ENCODE assay signal across 18 cellular contexts in genomic region chr3:12578742-12579141, GRCh38. TPM values are rescaled to one million over a fixed set of nuclear protein-coding genes. Genes with fewer than 3 reads are reported as not detected.
A peak's percentile ranks its signal among the peaks of the same experiment; 100 is the strongest.
DNase-seq lines count a peak whose midpoint lies in the region; ATAC-seq and TF ChIP-seq lines count a peak whose summit lies in the region.
"Had no signal": no experiment of that assay in that cellular context is flagged by ENCODE, and none has a peak within 500 bp of the region (broad histone marks: within the 10 kb centered on the region; RNA-seq: fewer than 3 reads in every experiment).

No MANE protein-coding gene starts in this region.

- TF ChIP-seq CTCF in A673 (conservative IDR thresholded peaks at IDR 0.05; ENCODE audit: low read depth, low read length): peak; percentile 36
- TF ChIP-seq CTCF in DND-41 (IDR thresholded peaks at IDR 0.05; ENCODE audit: borderline replicate concordance, extremely low read depth, low read length, poor library complexity, severe bottlenecking): peak; percentile 18
- TF ChIP-seq CTCF in RWPE2 (IDR thresholded peaks at IDR 0.05; ENCODE audit: poor library complexity, severe bottlenecking): peak; percentile 16
- TF ChIP-seq CTCF in fibroblast of pulmonary artery (IDR thresholded peaks at IDR 0.05; ENCODE audit: low read length, missing control alignments): peak; percentile 25

- H3K36me3 ChIP-seq in A673 (ENCODE audit: insufficient read depth, low read length, poor library complexity, severe bottlenecking) (peaks cover 69% of the 10 kb centered on the region), DND-41 (ENCODE audit: insufficient read depth, low read length) (peaks cover 97% of the 10 kb centered on the region), RWPE2 (ENCODE audit: low read depth) (peaks cover 79% of the 10 kb centered on the region)
- H3K36me3 ChIP-seq: ovary had no signal

- H3K27ac ChIP-seq in A673 (ENCODE audit: low read depth, low read length, poor library complexity, severe bottlenecking) (no peak overlapping the region), DND-41 (ENCODE audit: low read length) (no peak overlapping the region), RWPE2 (ENCODE audit: poor library complexity, severe bottlenecking) (no peak overlapping the region)
- H3K27ac ChIP-seq: ovary, SJCRH30 had no signal

- H3K4me2 ChIP-seq in DND-41 (ENCODE audit: insufficient read depth, low read length): no peak overlapping the region

- no peaks in the 10 kb centered on the region for H3K79me2 ChIP-seq in DND-41 (ENCODE audit: insufficient read depth, low read length)

- H3K27me3 ChIP-seq in A673 (replicated peaks; ENCODE audit: insufficient read depth, low read depth, low read length, poor library complexity): no peaks in the 10 kb centered on the region
- no peaks in the 10 kb centered on the region for H3K27me3 ChIP-seq in DND-41 (ENCODE audit: insufficient read depth, low read length, poor library complexity)
- no peaks in the 10 kb centered on the region for H3K27me3 ChIP-seq in RWPE2 (ENCODE audit: insufficient read depth, poor library complexity, severe bottlenecking)
- H3K27me3 ChIP-seq: ovary, SJCRH30 had no signal

- DNase-seq in A673 (ENCODE audit: low spot score): no peak
- no peak for DNase-seq in DND-41
- no peak for DNase-seq in RWPE2 (ENCODE audit: low spot score)
- no peak for DNase-seq in fibroblast of pulmonary artery (ENCODE audit: low read depth)
- no peak for DNase-seq in HK-2 (ENCODE audit: unreplicated experiment)
- DNase-seq in NCI-H748 (lab: John Stamatoyannopoulos, UW; ENCODE audit: unreplicated experiment): no peak
- DNase-seq: activated gamma-delta T cell treated with Interleukin-2 at 50 U/mL for 16 hours; effector memory CD8-positive, alpha-beta T cell; islet precursor cell; midbrain; NCI-H1092 treated with DMSO at 0.1 percent for 48 hours; NCI-H2171 treated with DMSO at 0.1 percent for 48 hours; ovary; SJCRH30 had no signal

- ATAC-seq in DND-41 (ENCODE audit: insufficient read depth, low read depth) (no peak), RWPE2 (ENCODE audit: low read depth) (no peak), GM19035 (IDR thresholded peaks at IDR 0.05; ENCODE audit: unreplicated experiment) (no peak), HG02588 (IDR thresholded peaks at IDR 0.05; ENCODE audit: unreplicated experiment) (no peak)
- ATAC-seq: effector memory CD8-positive, alpha-beta T cell had no signal

- no peak overlapping the region for H3K4me3 ChIP-seq in A673 (ENCODE audit: low read depth, low read length, poor library complexity, severe bottlenecking)
- H3K4me3 ChIP-seq in DND-41 (ENCODE audit: low read depth in 1 of 2, low read length in 2 of 2): no peak overlapping the region
- H3K4me3 ChIP-seq in RWPE2 (ENCODE audit: severe bottlenecking): no peak overlapping the region
- H3K4me3 ChIP-seq in fibroblast of pulmonary artery (replicated peaks; ENCODE audit: low read depth, low read length): no peak overlapping the region
- H3K4me3 ChIP-seq: ovary, SJCRH30 had no signal

- H4K20me1 ChIP-seq in DND-41 (ENCODE audit: insufficient read depth, low read length): 0 out of 2 replicates have a peak, but pooled peaks cover 7% of the 10 kb centered on the region

- CTCF ChIA-PET in A673 (lab: Charles Lee): interaction anchor here (0.5 to 1.1 kb wide), 5 partner anchors 67 to 420 kb away, joined by 3 to 10 read pairs (median 8); no protein-coding TSS in a partner anchor

- no TSS peak for BruUV-seq in A673 (replicated peaks; lab: Mats Ljungman, UMichigan)

- intact Hi-C loops in A673 (cut with micrococcal nuclease; ENCODE audit: unreplicated experiment): no loop called here

- H3K4me1 ChIP-seq in A673 (ENCODE audit: insufficient read depth, low read length, poor library complexity, severe bottlenecking) (no peaks in the 10 kb centered on the region), DND-41 (ENCODE audit: insufficient read depth, low read length) (no peaks in the 10 kb centered on the region), RWPE2 (ENCODE audit: insufficient read depth, poor library complexity, severe bottlenecking) (no peaks in the 10 kb centered on the region)
- H3K4me1 ChIP-seq: SJCRH30 had no signal

- no peak overlapping the region for H3K9ac ChIP-seq in DND-41 (ENCODE audit: low read depth, low read length)

- POLR2A ChIA-PET in A673 (lab: Charles Lee; ENCODE audit: low non-redundant PET): no interaction called here

- H2AFZ ChIP-seq in DND-41 (ENCODE audit: low read depth, low read length): no peak overlapping the region

- H3K9me3 ChIP-seq in A673 (ENCODE audit: low read depth, low read length, poor library complexity, severe bottlenecking): no peaks in the 10 kb centered on the region
- no peaks in the 10 kb centered on the region for H3K9me3 ChIP-seq in DND-41 (ENCODE audit: insufficient read depth, low read length, severe bottlenecking)
- no peaks in the 10 kb centered on the region for H3K9me3 ChIP-seq in RWPE2 (ENCODE audit: severe bottlenecking)
- H3K9me3 ChIP-seq: ovary, SJCRH30 had no signal

RNA-seq across cellular contexts. Expression of gene MKRN2, which starts 21.9 kb away (rescaled TPM):
- total RNA-seq in A673 (2021): 45.7 and 47.3 TPM in 2 replicates

RNA-seq across cellular contexts. Expression of gene MKRN2OS, which starts 33.4 kb away (rescaled TPM):
- not detected in 2 replicates for total RNA-seq in A673 (2021)
- total RNA-seq: B cell, glomerular endothelial cell, SJCRH30 had no signal
